Comparison of ENCODE assay signal across 33 cellular contexts in the genomic region with DNA sequence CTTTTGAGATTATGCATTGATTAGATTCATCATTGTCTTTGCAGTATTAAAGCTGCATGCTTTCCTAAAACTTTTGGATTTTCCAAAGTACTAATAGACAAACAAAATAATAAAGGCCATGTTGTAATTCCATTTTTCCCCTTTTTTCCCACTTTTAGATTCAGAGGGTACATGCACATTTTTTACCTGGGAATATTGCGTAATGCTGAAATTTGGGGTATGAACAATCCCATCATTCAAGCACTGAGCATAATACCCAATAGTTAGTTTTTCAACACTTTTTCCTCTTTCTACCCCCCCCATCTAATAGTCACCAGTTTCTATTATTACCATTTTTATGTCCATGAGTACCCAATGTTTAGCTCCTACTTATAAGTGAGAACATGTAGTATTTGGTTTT.
"Had no signal": no experiment of that assay in that cellular context is flagged by ENCODE, and none has a peak within 500 bp of the region (broad histone marks: within the 10 kb centered on the region; RNA-seq: fewer than 3 reads in every experiment).

No MANE protein-coding gene starts in this region.

- H3K27me3 ChIP-seq: MG63 had no signal

- DNase-seq: MG63, MM.1S, MV-4-11, NCI-H1048, NCI-H1092, NCI-H1092 treated with DMSO at 0.1 percent for 48 hours, NCI-H1105, NCI-H1105 treated with DMSO at 0.1 percent for 48 hours, NCI-H1417, NCI-H1417 treated with DMSO at 0.1 percent for 48 hours, NCI-H1436, NCI-H1436 treated with DMSO at 0.1 percent for 48 hours, NCI-H146, NCI-H1694, NCI-H1694 treated with DMSO at 0.1 percent for 48 hours, NCI-H187, NCI-H187 treated with DMSO at 0.1 percent for 48 hours, NCI-H1930, NCI-H2029, NCI-H2029 treated with DMSO at 0.1 percent for 48 hours, NCI-H2081, NCI-H2081 treated with DMSO at 0.1 percent for 48 hours, NCI-H2107, NCI-H2171, NCI-H2171 treated with DMSO at 0.1 percent for 48 hours, NCI-H2227 treated with DMSO at 0.1 percent for 48 hours, NCI-H226, NCI-H345, NCI-H446, NCI-H446 treated with DMSO at 0.1 percent for 48 hours, NCI-H510A, NCI-H510A treated with DMSO at 0.1 percent for 48 hours, NCI-H526 treated with DMSO at 0.1 percent for 48 hours had no signal

- H3K9me3 ChIP-seq: MG63 had no signal

- H3K4me3 ChIP-seq: MG63 had no signal

- H3K36me3 ChIP-seq: MG63 had no signal
